Comparison of ENCODE assay signal across 8 cellular contexts in the genomic region with DNA sequence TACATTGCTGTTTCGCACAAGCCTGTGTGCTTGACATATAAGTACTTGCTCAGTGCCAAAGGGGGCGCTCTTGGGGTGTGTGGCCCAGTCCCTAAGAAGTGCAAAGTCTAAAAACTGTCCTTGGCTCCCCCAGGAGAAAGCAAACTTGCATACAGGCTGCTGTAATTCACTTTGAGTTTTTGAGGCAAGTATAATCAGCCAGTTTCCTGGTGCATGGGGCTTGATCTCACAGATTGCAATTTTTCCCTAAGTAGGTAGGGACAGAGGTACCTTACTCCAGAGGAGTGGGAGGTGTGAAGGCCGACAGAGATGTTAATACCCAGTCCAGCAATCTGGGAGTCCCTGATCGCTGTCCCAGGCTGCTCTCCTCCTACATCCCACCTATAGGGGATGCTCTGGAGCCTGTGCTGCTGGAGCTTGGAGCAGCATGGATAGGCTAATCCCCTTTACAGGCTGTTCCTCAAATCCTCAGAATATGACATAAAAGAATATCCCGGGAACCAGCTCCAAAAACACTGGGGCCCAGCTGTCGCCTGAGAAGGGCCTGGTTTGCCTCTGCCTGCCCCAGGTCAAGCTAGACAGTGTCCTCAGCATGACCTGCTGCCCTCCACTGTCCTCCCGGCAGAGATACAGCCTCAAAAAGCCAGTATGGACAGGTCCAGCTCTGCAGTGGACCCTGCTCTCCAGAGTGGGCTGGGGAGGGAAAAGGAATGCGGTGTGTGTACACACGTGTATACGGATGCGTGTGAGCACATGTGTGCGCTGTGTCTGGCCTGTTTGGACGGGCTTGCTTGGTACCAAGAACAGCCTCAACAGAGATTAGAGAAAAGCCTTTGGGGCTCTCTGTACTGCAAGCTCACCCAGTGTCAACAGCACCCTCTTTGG.
DNase-seq lines count a peak whose midpoint lies in the region; ATAC-seq, FAIRE-seq and TF ChIP-seq lines count a peak whose summit lies in the region.

No MANE protein-coding gene starts in this region.

- H3K9ac ChIP-seq in HUES64 (ENCODE audit: low read depth, low read length) (no peak overlapping the region; the same call in 1 of the 2 replicates), kidney (ENCODE audit: low read length in 2 of 2) (peak overlapping the region in 1 of 2 donors; percentile 52)

- no peaks in the 10 kb centered on the region for H3K4me1 Mint-ChIP-seq in activated T-helper 17 cell treated with anti-CD3 and anti-CD28 coated beads, Interleukin-2, amount 50 U/mL, for 72 hours

- WGBS in HUES64 = 71% methylated on average over 13 of the region's 13 CpGs

- H3K9me3 ChIP-seq in BE2C (no peaks in the 10 kb centered on the region), HUES64 (ENCODE audit: insufficient read depth, low read depth, low read length) (no peaks in the 10 kb centered on the region), kidney (ENCODE audit: control insufficient read depth in 1 of 2, low read length in 2 of 2) (no peaks in the 10 kb centered on the region), upper lobe of right lung (no peaks in the 10 kb centered on the region)

- no peak overlapping the region for H3K4me3 ChIP-seq in BE2C (ENCODE audit: low read depth, low read length)
- no peak overlapping the region for H3K4me3 ChIP-seq in HUES64 (ENCODE audit: low read length)
- H3K4me3 ChIP-seq in kidney (ENCODE audit: low read length in 2 of 2) = no peak overlapping the region
- no peak overlapping the region for H3K4me3 ChIP-seq in upper lobe of right lung

- H3K27me3 Mint-ChIP-seq in activated T-helper 17 cell treated with anti-CD3 and anti-CD28 coated beads, Interleukin-2, amount 50 U/mL, for 72 hours = no peaks in the 10 kb centered on the region

- DNase-seq in BE2C = peak; percentile 40
- no peak for DNase-seq in kidney
- DNase-seq in upper lobe of right lung = peak; percentile 57
- no peak for DNase-seq in NCI-H2196 (lab: John Stamatoyannopoulos, UW; ENCODE audit: unreplicated experiment)
- no peak for DNase-seq in activated T-cell treated with anti-CD3 and anti-CD28 coated beads, Interleukin-2, amount 50 U/mL, for 1 hour
- DNase-seq in amniotic stem cell (lab: John Stamatoyannopoulos, UW) = no peak

- H3K27ac Mint-ChIP-seq in activated T-helper 17 cell treated with anti-CD3 and anti-CD28 coated beads, Interleukin-2, amount 50 U/mL, for 72 hours = no peak overlapping the region

- intact Hi-C loops in kidney (cut with DNase I) = no loop called here
- intact Hi-C loops in upper lobe of right lung (cut with DNase I) = no loop called here

- H3K4me1 ChIP-seq in BE2C = peaks cover 15% of the 10 kb centered on the region
- H3K4me1 ChIP-seq in HUES64 (ENCODE audit: insufficient read depth, low read length) = peaks cover 71% of the 10 kb centered on the region
- peaks cover 69 to 79% of the 10 kb centered on the region in 2 donors for H3K4me1 ChIP-seq in kidney (ENCODE audit: control insufficient read depth in 1 of 2, insufficient read depth in 1 of 2, low read depth in 1 of 2, low read length in 2 of 2)
- H3K4me1 ChIP-seq in upper lobe of right lung = peaks cover 77% of the 10 kb centered on the region

- H3K27ac ChIP-seq in HUES64 (ENCODE audit: low read depth, low read length) (peak overlapping the region; percentile 85), kidney (ENCODE audit: low read depth in 2 of 2, low read length in 2 of 2) (peak overlapping the region; percentile 97 to 98), upper lobe of right lung (peak overlapping the region; percentile 86)

- peak; percentile 64 for TF ChIP-seq CTCF in BE2C (IDR thresholded peaks at IDR 0.05; ENCODE audit: low read depth, low read length)
- TF ChIP-seq CTCF in kidney (IDR thresholded peaks at IDR 0.05; ENCODE audit: borderline replicate concordance, extremely low read depth, insufficient read depth) = no peak
- TF ChIP-seq CTCF in upper lobe of right lung (IDR thresholded peaks at IDR 0.05) = peak; percentile 23

- H3K27me3 ChIP-seq in BE2C (no peaks in the 10 kb centered on the region), HUES64 (ENCODE audit: insufficient read depth, low read length) (no peaks in the 10 kb centered on the region), upper lobe of right lung (no peaks in the 10 kb centered on the region)

- no peak overlapping the region for H3K4me3 Mint-ChIP-seq in activated T-helper 17 cell treated with anti-CD3 and anti-CD28 coated beads, Interleukin-2, amount 50 U/mL, for 72 hours

- H3K9me3 Mint-ChIP-seq in activated T-helper 17 cell treated with anti-CD3 and anti-CD28 coated beads, Interleukin-2, amount 50 U/mL, for 72 hours = no peaks in the 10 kb centered on the region

- no peaks in the 10 kb centered on the region for H3K36me3 Mint-ChIP-seq in activated T-helper 17 cell treated with anti-CD3 and anti-CD28 coated beads, Interleukin-2, amount 50 U/mL, for 72 hours (ENCODE audit: low read depth)

- peak; percentile 6 for ATAC-seq in activated T-helper 17 cell treated with anti-CD3 and anti-CD28 coated beads, Interleukin-2, amount 50 U/mL, for 72 hours (replicated peaks)
- no peak for ATAC-seq in upper lobe of right lung

- FAIRE-seq in kidney (lab: Jason Lieb, UNC) = no peak

- H3K36me3 ChIP-seq in BE2C (no peaks in the 10 kb centered on the region), HUES64 (ENCODE audit: insufficient read depth, low read length) (no peaks in the 10 kb centered on the region), kidney (ENCODE audit: control insufficient read depth in 1 of 2, insufficient read depth in 2 of 2, low read length in 2 of 2) (no peaks in the 10 kb centered on the region), upper lobe of right lung (no peaks in the 10 kb centered on the region)

Comparison
In these comparisons a context has a peak if more than half of its experiments do, and no peak if none do; other contexts are left out.
1. DNase-seq: peak in BE2C (single experiment) and upper lobe of right lung (single experiment); none in kidney (single experiment), NCI-H2196 (single experiment), activated T-cell treated with anti-CD3 and anti-CD28 coated beads, Interleukin-2, amount 50 U/mL, for 1 hour (single experiment) and amniotic stem cell (single experiment).
2. Peak in every context shown above with its lines, with median percentiles within 50 percentile points of each other: H3K27ac ChIP-seq.